8 cellular contexts compared by ENCODE assay signal in the genomic region with DNA sequence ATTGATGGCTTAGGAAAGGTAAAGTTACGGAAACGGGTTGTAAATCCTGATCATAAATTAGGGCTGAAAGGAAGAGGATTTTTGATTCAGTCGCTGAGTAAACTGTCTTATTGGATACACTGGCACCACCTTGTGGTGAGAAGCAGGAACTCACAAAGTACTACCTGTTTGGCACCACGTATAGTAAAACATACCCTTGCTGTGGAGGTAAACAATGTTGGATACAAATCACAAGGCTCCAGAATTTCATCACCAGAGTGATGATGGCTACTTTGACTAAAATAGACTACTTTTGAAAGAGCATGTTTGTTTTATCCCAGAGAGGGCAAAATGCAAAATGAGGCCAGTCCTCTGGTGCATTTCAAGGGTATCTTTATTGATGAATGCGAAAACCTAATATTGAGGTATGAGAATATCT.
DNase-seq lines count a peak whose midpoint lies in the region; ATAC-seq and TF ChIP-seq lines count a peak whose summit lies in the region.

No MANE protein-coding gene starts in this region.

- POLR2A ChIA-PET in activated CD4-positive, alpha-beta T cell treated with anti-CD3 and anti-CD28 coated beads, Interleukin-2, amount 10 ng/mL, durations not matched to agents 7 days and 5 days (lab: Charles Lee), result no interaction called here

- H3K4me1 ChIP-seq in foreskin keratinocyte (no peaks in the 10 kb centered on the region), parathyroid adenoma (no peaks in the 10 kb centered on the region)

- TF ChIP-seq CTCF in foreskin keratinocyte (conservative IDR thresholded peaks at IDR 0.05), result peak; percentile 79
- TF ChIP-seq CTCF in parathyroid adenoma (IDR thresholded peaks at IDR 0.05), result peak; percentile 66

- H3K4me3 Mint-ChIP-seq in activated CD4-positive, alpha-beta T cell treated with anti-CD3 and anti-CD28 coated beads, Interleukin-2, amount 10 ng/mL, durations not matched to agents 7 days and 5 days, result no peak overlapping the region

- no peaks in the 10 kb centered on the region for H3K36me3 Mint-ChIP-seq in activated CD4-positive, alpha-beta T cell treated with anti-CD3 and anti-CD28 coated beads, Interleukin-2, amount 10 ng/mL, durations not matched to agents 7 days and 5 days (ENCODE audit: low read depth)

- no peaks in the 10 kb centered on the region for H3K36me3 ChIP-seq in parathyroid adenoma (ENCODE audit: control insufficient read depth, insufficient read depth, low read length)

- no peaks in the 10 kb centered on the region for H3K9me3 ChIP-seq in parathyroid adenoma (ENCODE audit: control insufficient read depth, low read length)

- H3K27me3 Mint-ChIP-seq in activated CD4-positive, alpha-beta T cell treated with anti-CD3 and anti-CD28 coated beads, Interleukin-2, amount 10 ng/mL, durations not matched to agents 7 days and 5 days, result no peaks in the 10 kb centered on the region

- CTCF ChIA-PET in activated CD4-positive, alpha-beta T cell treated with anti-CD3 and anti-CD28 coated beads, Interleukin-2, amount 10 ng/mL, durations not matched to agents 7 days and 5 days (lab: Charles Lee), result no interaction called here

- no peaks in the 10 kb centered on the region for H3K27me3 ChIP-seq in foreskin keratinocyte
- no peaks in the 10 kb centered on the region for H3K27me3 ChIP-seq in parathyroid adenoma (ENCODE audit: control insufficient read depth, insufficient read depth, low read length)

- no peaks in the 10 kb centered on the region for H3K79me2 ChIP-seq in parathyroid adenoma

- no peak overlapping the region for H3K4me2 ChIP-seq in parathyroid adenoma (ENCODE audit: low read length)

- H2AFZ ChIP-seq in parathyroid adenoma, result no peak overlapping the region

- H3K9me3 Mint-ChIP-seq in activated CD4-positive, alpha-beta T cell treated with anti-CD3 and anti-CD28 coated beads, Interleukin-2, amount 10 ng/mL, durations not matched to agents 7 days and 5 days, result no peaks in the 10 kb centered on the region

- peak; percentile 82 for DNase-seq in DMS53 (lab: John Stamatoyannopoulos, UW)
- DNase-seq in NCI-H2227 (lab: John Stamatoyannopoulos, UW; ENCODE audit: unreplicated experiment), result peak; percentile 61
- peak; percentile 54 for DNase-seq in activated CD4-positive, alpha-beta T cell treated with anti-CD3 and anti-CD28 coated beads, Interleukin-2, amount 10 ng/mL, durations not matched to agents 7 days and 5 days
- DNase-seq in foreskin keratinocyte, result peak; percentile 11 to 44
- no peak for DNase-seq in activated effector memory CD4-positive, alpha-beta T cell treated with anti-CD3 and anti-CD28 coated beads, Interleukin-2, amount 50 U/mL, for 16 hours

- H3K27ac Mint-ChIP-seq in activated CD4-positive, alpha-beta T cell treated with anti-CD3 and anti-CD28 coated beads, Interleukin-2, amount 10 ng/mL, durations not matched to agents 7 days and 5 days, result no peak overlapping the region

- no peak overlapping the region for H3K27ac ChIP-seq in foreskin keratinocyte
- H3K27ac ChIP-seq in parathyroid adenoma, result no peak overlapping the region

- H3K4me1 Mint-ChIP-seq in activated CD4-positive, alpha-beta T cell treated with anti-CD3 and anti-CD28 coated beads, Interleukin-2, amount 10 ng/mL, durations not matched to agents 7 days and 5 days, result no peaks in the 10 kb centered on the region

- ATAC-seq in GM19397 (IDR thresholded peaks at IDR 0.05; ENCODE audit: unreplicated experiment) (peak; percentile 71), HG03432 (IDR thresholded peaks at IDR 0.05; ENCODE audit: unreplicated experiment) (peak; percentile 83), foreskin keratinocyte (peak; percentile 86)

- H3K4me3 ChIP-seq in parathyroid adenoma (ENCODE audit: low read depth, low read length), result no peak overlapping the region

- H3K9ac ChIP-seq in parathyroid adenoma, result no peak overlapping the region
